ENCODE assay signal across 8 cellular contexts in the genomic region with DNA sequence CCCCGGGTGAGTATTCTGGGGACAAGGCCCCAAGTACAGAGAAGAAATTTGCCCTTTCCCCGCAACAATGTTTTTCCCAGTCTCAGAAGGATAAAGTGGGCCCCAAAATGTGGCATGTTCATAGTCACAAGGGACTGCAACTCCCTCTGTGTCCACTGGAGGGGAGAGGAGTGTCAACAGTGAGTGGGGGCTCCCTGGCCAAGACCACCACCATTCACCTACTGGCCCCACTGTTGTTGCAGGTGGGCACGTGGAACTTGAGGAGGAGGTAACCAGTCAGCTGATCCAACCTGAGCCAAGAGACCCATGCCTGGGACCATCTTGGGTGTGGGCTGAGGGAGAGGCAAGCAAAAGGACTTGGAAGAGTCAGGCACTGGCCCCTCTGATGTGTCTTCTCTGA. TPM values are rescaled to one million over a fixed set of nuclear protein-coding genes. Genes with fewer than 3 reads are reported as not detected.
A peak's percentile ranks its signal among the peaks of the same experiment; 100 is the strongest.
DNase-seq lines count a peak whose midpoint lies in the region; ATAC-seq and TF ChIP-seq lines count a peak whose summit lies in the region.

No MANE protein-coding gene starts in this region.

- peak; percentile 70 for TF ChIP-seq CTCF in AG04450 (IDR thresholded peaks at IDR 0.05; ENCODE audit: low read depth, low read length)
- peak; percentile 66 for TF ChIP-seq CTCF in GM10248 (IDR thresholded peaks at IDR 0.05; ENCODE audit: control extremely low read depth, extremely low read depth, low read depth, missing control alignments)
- peak; percentile 23 to 57 for TF ChIP-seq CTCF in right atrium auricular region (IDR thresholded peaks at IDR 0.05)

- H3K9me3 ChIP-seq in AG04450 (ENCODE audit: control insufficient read depth, insufficient read depth, low read length) (no peaks in the 10 kb centered on the region; the same call in 1 of the 2 replicates), adipocyte (ENCODE audit: control insufficient read depth, low read length) (no peaks in the 10 kb centered on the region), right atrium auricular region (no peaks in the 10 kb centered on the region)

- peaks cover 20% of the 10 kb centered on the region for H3K4me1 ChIP-seq in adipocyte (ENCODE audit: control insufficient read depth, insufficient read depth, low read length)
- peaks cover 0 to 14% of the 10 kb centered on the region in 2 donors for H3K4me1 ChIP-seq in right atrium auricular region

- H3K4me3 ChIP-seq in AG04450 (ENCODE audit: low read depth, low read length) (peak overlapping the region; percentile 70), adipocyte (ENCODE audit: low read length) (peak overlapping the region; percentile 81), right atrium auricular region (peak overlapping the region; percentile 52 to 59)

- ATAC-seq in HG02678 (IDR thresholded peaks at IDR 0.05; ENCODE audit: unreplicated experiment): no peak

- CTCF ChIA-PET in AG04450 (lab: Charles Lee) (interaction anchor here (0.6 to 6.4 kb wide), 23 partner anchors 12 to 186 kb away, joined by 3 to 104 read pairs (median 9); partner anchors contain the start of genes HJV, ITGA10, PIAS3 and POLR3C), GM10248 (lab: Yijun Ruan, JAX) (interaction anchor here (0.7 to 14.9 kb wide), 31 partner anchors 14 to 247 kb away, joined by 3 to 277 read pairs (median 7); partner anchors contain the start of genes ANKRD35, HJV, ITGA10 and LIX1L)

- DNase-seq in AG04450 (ENCODE audit: low read depth, low spot score) (no peak), GM10248 (ENCODE audit: extremely low spot score) (peak; percentile 67), NCI-H2227 (lab: John Stamatoyannopoulos, UW; ENCODE audit: unreplicated experiment) (peak; percentile 64), adipocyte (ENCODE audit: low read depth) (peak; percentile 64), right atrium auricular region (ENCODE audit: low spot score) (no peak), retina (peak; percentile 66), NCI-H446 treated with DMSO at 0.1 percent for 48 hours (lab: John Stamatoyannopoulos, UW) (no peak)

- peak overlapping the region; percentile 85 for H3K9ac ChIP-seq in adipocyte (ENCODE audit: low read length)

- no peak overlapping the region for H3K27ac ChIP-seq in AG04450 (ENCODE audit: low read depth, low read length)
- H3K27ac ChIP-seq in right atrium auricular region: peak overlapping the region; percentile 76 to 82

- H3K36me3 ChIP-seq in adipocyte (ENCODE audit: control insufficient read depth, insufficient read depth, low read length, severe bottlenecking) (peaks cover 61% of the 10 kb centered on the region), right atrium auricular region (peaks cover 52% of the 10 kb centered on the region)

- no peaks in the 10 kb centered on the region for H3K27me3 ChIP-seq in AG04450 (ENCODE audit: control insufficient read depth, insufficient read depth, low read length)
- H3K27me3 ChIP-seq in adipocyte (replicated peaks; ENCODE audit: control insufficient read depth, insufficient read depth, low read length): no peaks in the 10 kb centered on the region
- no peaks in the 10 kb centered on the region for H3K27me3 ChIP-seq in right atrium auricular region

- POLR2A ChIA-PET in AG04450 (lab: Yijun Ruan, JAX): interaction anchor here (1.0 to 7.1 kb wide), 5 partner anchors 12 to 117 kb away, joined by 3 to 116 read pairs (median 8); partner anchors contain the start of genes ANKRD34A, PEX11B, PIAS3 and POLR3C
- POLR2A ChIA-PET in GM10248 (lab: Yijun Ruan, JAX): interaction anchor here (0.5 to 0.8 kb wide), 3 partner anchors 13 to 144 kb away, joined by 3 to 4 read pairs (median 4); partner anchors contain the start of gene PIAS3

RNA-seq across cellular contexts. Expression of gene NUDT17, which starts 0.8 kb away (rescaled TPM):
- polyA plus RNA-seq in AG04450 (2011; rRNA removed): 3.3 and 3.7 TPM in 2 replicates
- polyA minus RNA-seq in AG04450 (2011; rRNA and poly(A)+ RNA removed): 1.5 and 2.0 TPM in 2 replicates
- total RNA-seq in right atrium auricular region: 10 to 100 TPM in 1 of 2 donors, 1 to 10 TPM in 1; 3.2 to 10.5 TPM

RNA-seq across cellular contexts. Expression of gene PIAS3, which starts 12.7 kb away (rescaled TPM):
- polyA plus RNA-seq in AG04450 (2011; rRNA removed): 29.2 and 40.1 TPM in 2 replicates
- 30.0 and 33.9 TPM in 2 replicates for polyA minus RNA-seq in AG04450 (2011; rRNA and poly(A)+ RNA removed)
- 10 to 100 TPM; 11.4 to 18.0 TPM for total RNA-seq in right atrium auricular region

RNA-seq across cellular contexts. Expression of gene POLR3C, which starts 22.2 kb away (rescaled TPM):
- polyA plus RNA-seq in AG04450 (2011; rRNA removed): 67.5 and 70.6 TPM in 2 replicates
- 81.5 and 87.4 TPM in 2 replicates for polyA minus RNA-seq in AG04450 (2011; rRNA and poly(A)+ RNA removed)
- total RNA-seq in right atrium auricular region: 10 to 100 TPM; 16.0 to 19.5 TPM

RNA-seq across cellular contexts. Expression of gene RNF115, which starts 22.3 kb away (rescaled TPM):
- polyA plus RNA-seq in AG04450 (2011; rRNA removed): 30.0 and 32.9 TPM in 2 replicates
- 20.5 and 23.0 TPM in 2 replicates for polyA minus RNA-seq in AG04450 (2011; rRNA and poly(A)+ RNA removed)
- total RNA-seq in right atrium auricular region: 10 to 100 TPM; 42.8 to 44.6 TPM

RNA-seq across cellular contexts. Expression of gene ANKRD35, which starts 39.5 kb away (rescaled TPM):
- polyA plus RNA-seq in AG04450 (2011; rRNA removed): 2.6 and 2.7 TPM in 2 replicates
- polyA minus RNA-seq in AG04450 (2011; rRNA and poly(A)+ RNA removed): 0.87 and 0.96 TPM in 2 replicates
- total RNA-seq in right atrium auricular region: 1 to 10 TPM; 1.8 to 2.4 TPM

Comparison
In these comparisons a context has a peak if more than half of its experiments do, and no peak if none do; other contexts are left out.
1. DNase-seq: peak in GM10248 (single experiment), NCI-H2227 (single experiment), adipocyte (single experiment) and retina (single experiment); none in AG04450 (single experiment), right atrium auricular region (single experiment) and NCI-H446 treated with DMSO at 0.1 percent for 48 hours (single experiment).
2. Peak in every context shown above with its lines, with median percentiles within 50 percentile points of each other: H3K4me3 ChIP-seq and CTCF ChIP-seq.